In the genomic region with DNA sequence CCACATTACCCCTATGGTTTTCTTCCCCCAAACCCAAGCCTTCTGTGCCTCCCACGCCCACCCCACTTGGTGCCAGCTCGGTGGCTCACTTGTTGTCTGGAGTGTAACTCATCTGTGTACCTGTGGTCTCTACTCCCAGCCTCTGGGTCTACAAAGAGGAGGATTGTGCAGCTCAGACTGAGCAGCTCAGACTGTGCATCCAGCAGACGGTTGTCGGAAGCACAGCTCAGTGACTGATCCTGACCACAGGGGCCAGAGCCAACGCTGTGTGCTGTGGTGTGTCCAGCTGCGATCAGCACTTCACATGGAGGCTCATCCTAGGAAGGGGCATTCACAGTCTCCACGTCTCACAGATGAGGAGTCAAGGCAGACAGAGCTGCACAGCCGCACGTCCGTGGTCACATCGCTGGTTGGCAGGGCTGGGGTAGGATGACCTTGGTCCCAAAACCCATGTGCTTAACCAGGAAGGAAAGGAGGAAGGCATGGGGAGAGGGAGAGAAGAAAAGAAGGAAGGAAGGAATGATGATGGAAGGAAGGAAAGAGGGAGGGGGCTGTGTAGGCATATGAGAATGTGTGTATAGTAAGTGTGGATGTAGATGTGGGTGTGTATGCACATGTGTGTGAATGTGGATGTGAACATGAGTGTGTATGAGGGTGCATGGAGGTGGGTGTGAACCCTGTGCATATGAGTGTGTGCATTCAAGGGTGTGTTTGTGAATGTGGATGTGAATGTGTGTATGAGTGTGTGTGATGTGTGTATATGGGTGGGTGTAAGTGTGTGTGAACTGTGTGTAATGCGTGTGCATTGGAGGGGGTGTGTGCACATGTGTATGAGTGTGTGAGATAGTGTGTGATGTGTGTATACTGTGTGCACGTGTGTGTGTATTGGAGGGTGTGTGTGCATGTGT, we compare ENCODE assay signal across 1 cellular context.
TF ChIP-seq lines count a peak whose summit lies in the region.

No MANE protein-coding gene starts in this region.

TF ChIP-seq in SK-N-SH treated with all-trans-retinoic acid at 6 μM for 48 hours, 23 proteins besides CTCF, POLR2A, EP300 and RAD21 (continued from another document):
- TF ChIP-seq, protein P1, sequence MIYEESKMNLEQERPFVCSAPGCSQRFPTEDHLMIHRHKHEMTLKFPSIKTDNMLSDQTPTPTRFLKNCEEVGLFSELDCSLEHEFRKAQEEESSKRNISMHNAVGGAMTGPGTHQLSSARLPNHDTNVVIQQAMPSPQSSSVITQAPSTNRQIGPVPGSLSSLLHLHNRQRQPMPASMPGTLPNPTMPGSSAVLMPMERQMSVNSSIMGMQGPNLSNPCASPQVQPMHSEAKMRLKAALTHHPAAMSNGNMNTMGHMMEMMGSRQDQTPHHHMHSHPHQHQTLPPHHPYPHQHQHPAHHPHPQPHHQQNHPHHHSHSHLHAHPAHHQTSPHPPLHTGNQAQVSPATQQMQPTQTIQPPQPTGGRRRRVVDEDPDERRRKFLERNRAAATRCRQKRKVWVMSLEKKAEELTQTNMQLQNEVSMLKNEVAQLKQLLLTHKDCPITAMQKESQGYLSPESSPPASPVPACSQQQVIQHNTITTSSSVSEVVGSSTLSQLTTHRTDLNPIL (CRISPR knock-in tag; IDR thresholded peaks at IDR 0.05; ENCODE audit: low read depth) = no peak
- TF ChIP-seq TCF4 (CRISPR knock-in tag; IDR thresholded peaks at IDR 0.05; ENCODE audit: borderline replicate concordance) (no peak), GLIS3 (CRISPR knock-in tag; IDR thresholded peaks at IDR 0.05) (no peak)
TF ChIP-seq in SK-N-SH treated with all-trans-retinoic acid at 6 μM for 48 hours: peak in this region for 0.
